6 cellular contexts compared by ENCODE assay signal in the genomic region with DNA sequence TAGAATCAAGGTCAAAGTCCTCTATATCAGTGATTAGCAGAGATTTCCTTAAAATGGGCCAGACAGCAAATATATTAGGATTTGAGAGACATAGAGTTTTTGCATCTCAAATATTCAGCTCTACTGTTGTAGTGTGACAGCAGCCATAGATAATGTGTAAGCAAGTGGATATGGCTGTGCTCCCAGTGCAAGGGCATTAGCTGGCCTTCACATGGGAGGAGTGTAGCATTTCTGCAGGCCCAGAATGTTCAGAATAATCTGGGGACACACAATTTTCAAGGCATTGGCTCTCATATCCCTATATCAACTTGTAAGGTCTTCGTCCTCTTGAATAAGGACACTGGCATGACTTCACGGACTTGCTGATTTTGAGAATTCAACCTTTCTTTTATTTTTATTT.
"Had no signal": no experiment of that assay in that cellular context is flagged by ENCODE, and none has a peak within 500 bp of the region (broad histone marks: within the 10 kb centered on the region; RNA-seq: fewer than 3 reads in every experiment).

No MANE protein-coding gene starts in this region.

- H2AFZ ChIP-seq: GM23248 had no signal

- H3K4me3 ChIP-seq: GM23248 had no signal

- H3K9ac ChIP-seq: GM23248 had no signal

- FAIRE-seq: H54, HTR-8/SVneo had no signal

- DNase-seq: GM23248, GOT3, H9, HCEC 1CT had no signal

- H3K27ac ChIP-seq: GM23248 had no signal
